Comparison of ENCODE assay signal across 16 cellular contexts in the genomic region with DNA sequence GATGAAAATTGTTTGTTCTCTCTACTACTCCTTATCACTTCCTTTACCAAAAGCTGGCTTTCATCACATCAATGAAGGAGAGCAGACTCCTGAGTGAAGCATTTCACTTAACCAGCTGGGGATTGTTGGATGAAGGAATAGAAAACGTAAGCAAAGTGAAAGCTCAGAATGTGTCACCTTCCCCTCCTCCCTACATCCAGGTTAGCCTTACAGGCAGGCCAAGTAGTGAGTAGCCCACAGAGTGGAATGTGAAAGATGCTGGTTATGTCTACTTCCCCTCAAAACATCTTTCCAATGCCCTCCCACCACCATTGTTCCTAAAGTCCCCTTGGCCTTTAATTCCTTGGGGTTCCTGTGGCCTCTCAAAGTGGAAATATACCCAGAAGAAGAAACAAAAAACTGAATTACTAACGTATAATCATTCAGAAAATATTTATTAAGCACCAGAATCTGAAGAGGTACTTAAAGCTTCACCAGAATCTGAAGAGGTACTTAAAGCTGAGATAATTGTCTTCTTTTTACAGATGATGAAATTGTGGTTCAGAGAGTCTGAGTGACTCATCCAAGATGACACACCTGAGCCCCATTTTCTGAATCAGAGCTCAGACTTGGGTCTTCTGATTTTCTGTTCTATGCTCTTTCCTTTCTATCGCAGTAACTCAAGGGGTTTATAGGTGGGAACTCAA. TPM values are rescaled to one million over a fixed set of nuclear protein-coding genes. Genes with fewer than 3 reads are reported as not detected.
A peak's percentile ranks its signal among the peaks of the same experiment; 100 is the strongest.
DNase-seq lines count a peak whose midpoint lies in the region; ATAC-seq and TF ChIP-seq lines count a peak whose summit lies in the region.
"Had no signal": no experiment of that assay in that cellular context is flagged by ENCODE, and none has a peak within 500 bp of the region (broad histone marks: within the 10 kb centered on the region; RNA-seq: fewer than 3 reads in every experiment).

No MANE protein-coding gene starts in this region.

- H3K9me3 ChIP-seq in breast epithelium (no peaks in the 10 kb centered on the region), adrenal gland (replicated peaks in 1 of 3) (no peaks in the 10 kb centered on the region)
- H3K9me3 ChIP-seq: prostate gland, tibial artery had no signal

- POLR2A ChIA-PET in MCF 10A (lab: Yijun Ruan, JAX), result interaction anchor here (0.7 to 1.2 kb wide), 4 partner anchors 13 to 148 kb away, joined by 3 read pairs; a partner anchor contains a TSS

- H3K27ac Mint-ChIP-seq in MCF 10A (ENCODE audit: low read depth, unreplicated experiment), result peak overlapping the region; percentile 81
- H3K27ac Mint-ChIP-seq: naive thymus-derived CD8-positive, alpha-beta T cell had no signal

- H3K27ac ChIP-seq in breast epithelium (no peak overlapping the region), adrenal gland (no peak overlapping the region)
- H3K27ac ChIP-seq: prostate gland, tibial artery had no signal

- no peak for ATAC-seq in HG03025 (IDR thresholded peaks at IDR 0.05; ENCODE audit: low FRiP score, unreplicated experiment)
- ATAC-seq: naive thymus-derived CD8-positive, alpha-beta T cell; SK-N-SH treated with all-trans-retinoic acid at 6 μM for 48 hours had no signal

- no peak overlapping the region for H3K4me3 Mint-ChIP-seq in MCF 10A (ENCODE audit: unreplicated experiment)
- H3K4me3 Mint-ChIP-seq: naive thymus-derived CD8-positive, alpha-beta T cell had no signal

- peaks cover 7% of the 10 kb centered on the region for H3K4me1 Mint-ChIP-seq in MCF 10A (ENCODE audit: insufficient read depth, unreplicated experiment)
- H3K4me1 Mint-ChIP-seq: naive thymus-derived CD8-positive, alpha-beta T cell had no signal

- H3K36me3 Mint-ChIP-seq in MCF 10A (ENCODE audit: insufficient read depth, unreplicated experiment), result no peaks in the 10 kb centered on the region

- intact Hi-C loops in MCF 10A (cut with micrococcal nuclease) (no loop called here), breast epithelium (cut with DNase I; ENCODE audit: low total_unique reads) (no loop called here), adrenal gland (cut with DNase I) (no loop called here)

- H3K9me3 Mint-ChIP-seq in MCF 10A (ENCODE audit: unreplicated experiment), result no peaks in the 10 kb centered on the region
- H3K9me3 Mint-ChIP-seq: naive thymus-derived CD8-positive, alpha-beta T cell had no signal

- 65 to 93% (median 76%) methylated on average over 3 of the region's 3 CpGs for WGBS in adrenal gland, 4 donors

- DNase-seq in MCF 10A (ENCODE audit: unreplicated experiment) (peak; percentile 43), breast epithelium (ENCODE audit: low spot score in 2 of 2) (no peak), NCI-H69 (lab: John Stamatoyannopoulos, UW) (peak; percentile 1), epithelial cell of esophagus (ENCODE audit: low read depth) (peak; percentile 76), adrenal gland (no peak), NCI-H128 (lab: John Stamatoyannopoulos, UW; ENCODE audit: unreplicated experiment) (no peak), Kasumi-1 (lab: John Stamatoyannopoulos, UW) (no peak)
- DNase-seq: activated CD8-positive, alpha-beta memory T cell treated with anti-CD3 and anti-CD28 coated beads, Interleukin-2, amount 50 U/mL, for 48 hours; KG1; naive thymus-derived CD8-positive, alpha-beta T cell; NCI-H2081 treated with DMSO at 0.1 percent for 48 hours; tibial artery had no signal

- TF ChIP-seq POLR2A in breast epithelium (IDR thresholded peaks at IDR 0.05), result no peak
- no peak for TF ChIP-seq POLR2A in adrenal gland (IDR thresholded peaks at IDR 0.05)

- CTCF ChIA-PET in MCF 10A (lab: Yijun Ruan, JAX), result interaction anchor here (0.5 to 1.8 kb wide), 4 partner anchors 8 to 163 kb away, joined by 3 to 6 read pairs (median 4); no protein-coding TSS in a partner anchor

- no peak for TF ChIP-seq CTCF in MCF 10A (IDR thresholded peaks at IDR 0.05; ENCODE audit: unreplicated experiment)
- no peak for TF ChIP-seq CTCF in breast epithelium (IDR thresholded peaks at IDR 0.05)
- TF ChIP-seq CTCF in epithelial cell of esophagus (IDR thresholded peaks at IDR 0.05; ENCODE audit: insufficient read depth, low read depth, low read length, missing control alignments), result no peak
- no peak for TF ChIP-seq CTCF in adrenal gland (IDR thresholded peaks at IDR 0.05)

- H3K4me3 ChIP-seq in breast epithelium (no peak overlapping the region), epithelial cell of esophagus (ENCODE audit: low read length) (no peak overlapping the region), adrenal gland (no peak overlapping the region)
- H3K4me3 ChIP-seq: prostate gland, tibial artery had no signal

- H3K27me3 ChIP-seq in breast epithelium (peaks cover 0 to 17% of the 10 kb centered on the region in 2 donors), adrenal gland (peaks cover 5% of the 10 kb centered on the region)
- H3K27me3 ChIP-seq: tibial artery had no signal

- peaks cover 54% of the 10 kb centered on the region for H3K27me3 Mint-ChIP-seq in MCF 10A (ENCODE audit: insufficient read depth, unreplicated experiment)
- H3K27me3 Mint-ChIP-seq: naive thymus-derived CD8-positive, alpha-beta T cell had no signal

- no peaks in the 10 kb centered on the region for H3K36me3 ChIP-seq in breast epithelium
- H3K36me3 ChIP-seq in adrenal gland (replicated peaks in 1 of 2), result no peaks in the 10 kb centered on the region
- H3K36me3 ChIP-seq: prostate gland, tibial artery had no signal

- no peaks in the 10 kb centered on the region for H3K4me1 ChIP-seq in breast epithelium
- H3K4me1 ChIP-seq in adrenal gland (replicated peaks in 1 of 2), result no peaks in the 10 kb centered on the region
- H3K4me1 ChIP-seq: prostate gland, tibial artery had no signal

- TSS peak; percentile 75 for BruUV-seq in MCF 10A (replicated peaks; lab: Mats Ljungman, UMichigan)

RNA-seq across cellular contexts. Expression of a gene that starts 6.5 kb away (rescaled TPM):
- total RNA-seq in MCF 10A (2022) (0.20 TPM in 1 of 2 replicates, not detected in the other), breast epithelium (1 to 10 TPM in 1 of 3 donors, under 1 TPM in 2; 0.33 to 1.3 (median 0.64) TPM), adrenal gland (under 1 TPM in 5 of 8 donors, not detected in 3; 0.14 to 0.37 (median 0.32) TPM)
- polyA plus RNA-seq in adrenal gland, result under 1 TPM in 1 of 3 donors, not detected in 2; 0.03 TPM
- polyA plus RNA-seq: liver; naive thymus-derived CD8-positive, alpha-beta T cell had no signal

RNA-seq across cellular contexts. Expression of a gene that starts 14.6 kb away (rescaled TPM):
- total RNA-seq in MCF 10A (2022) (not detected in 2 replicates), breast epithelium (not detected), adrenal gland (not detected)
- polyA plus RNA-seq in adrenal gland, result not detected
- total RNA-seq: liver; naive thymus-derived CD8-positive, alpha-beta T cell; prostate gland had no signal
- polyA plus RNA-seq: liver; naive thymus-derived CD8-positive, alpha-beta T cell had no signal

RNA-seq across cellular contexts. Expression of a gene that starts 19.1 kb away (rescaled TPM):
- total RNA-seq in MCF 10A (2022), result not detected in 2 replicates
- not detected for total RNA-seq in breast epithelium
- total RNA-seq in adrenal gland, result not detected
- polyA plus RNA-seq in adrenal gland, result not detected
- total RNA-seq: liver; naive thymus-derived CD8-positive, alpha-beta T cell; prostate gland had no signal
- polyA plus RNA-seq: liver; naive thymus-derived CD8-positive, alpha-beta T cell had no signal

RNA-seq across cellular contexts. Expression of a gene that starts 28.5 kb away (rescaled TPM):
- total RNA-seq in MCF 10A (2022) (not detected in 2 replicates), breast epithelium (not detected), adrenal gland (not detected)
- not detected for polyA plus RNA-seq in adrenal gland
- total RNA-seq: liver; naive thymus-derived CD8-positive, alpha-beta T cell had no signal
- polyA plus RNA-seq: liver; naive thymus-derived CD8-positive, alpha-beta T cell had no signal

RNA-seq across cellular contexts. Expression of a gene that starts 36.2 kb away (rescaled TPM):
- 51.9 and 57.2 TPM in 2 replicates for total RNA-seq in MCF 10A (2022)
- total RNA-seq in breast epithelium, result 10 to 100 TPM; 27.2 to 33.0 (median 32.1) TPM
- 10 to 100 TPM; 24.4 to 50.6 (median 41.3) TPM for total RNA-seq in adrenal gland
- 10 to 100 TPM; 70.4 to 97.7 (median 83.2) TPM for polyA plus RNA-seq in adrenal gland

Comparison
In these comparisons a context has a peak if more than half of its experiments do, and no peak if none do; other contexts are left out.
1. DNase-seq: peak in MCF 10A (single experiment), NCI-H69 (single experiment) and epithelial cell of esophagus (single experiment); none in breast epithelium (0 of 2), adrenal gland (0 of 7), NCI-H128 (single experiment) and Kasumi-1 (0 of 2).